Comparison of ENCODE assay signal across 12 cellular contexts in the genomic region with DNA sequence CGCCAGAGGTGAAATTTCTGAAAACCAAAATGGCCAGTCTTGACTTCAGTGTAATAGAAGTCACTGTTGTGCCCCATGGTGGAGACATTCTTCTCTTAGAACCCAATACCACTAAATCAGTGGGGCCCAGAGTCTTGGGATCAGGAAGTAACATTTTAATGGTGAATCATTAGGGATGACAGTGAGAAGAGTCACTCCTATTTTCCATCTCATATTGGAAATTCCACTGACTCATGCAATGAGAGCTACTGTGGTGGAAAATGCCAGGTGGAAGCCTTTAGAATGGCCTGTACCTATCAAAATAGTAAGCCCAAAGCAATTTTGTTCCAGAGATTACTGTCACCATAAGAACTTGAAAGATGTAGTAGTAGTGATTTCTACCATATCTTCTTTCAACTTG. TPM values are rescaled to one million over a fixed set of nuclear protein-coding genes. Genes with fewer than 3 reads are reported as not detected.
DNase-seq lines count a peak whose midpoint lies in the region; ATAC-seq and TF ChIP-seq lines count a peak whose summit lies in the region.
"Had no signal": no experiment of that assay in that cellular context is flagged by ENCODE, and none has a peak within 500 bp of the region (broad histone marks: within the 10 kb centered on the region; RNA-seq: fewer than 3 reads in every experiment).

No MANE protein-coding gene starts in this region.

- H3K36me3 Mint-ChIP-seq in activated CD4-positive, alpha-beta T cell treated with anti-CD3 and anti-CD28 coated beads for 36 hours (ENCODE audit: low read depth) = no peaks in the 10 kb centered on the region
- peaks cover 0 to 3% (median 0%) of the 10 kb centered on the region in 3 donors for H3K36me3 Mint-ChIP-seq in CD8-positive, alpha-beta memory T cell
- H3K36me3 Mint-ChIP-seq: WTC11 had no signal

- H3K9me3 Mint-ChIP-seq in activated CD4-positive, alpha-beta T cell treated with anti-CD3 and anti-CD28 coated beads for 36 hours (ENCODE audit: low read depth) = peaks cover 2% of the 10 kb centered on the region
- peaks cover 0 to 2% (median 0%) of the 10 kb centered on the region in 5 donors for H3K9me3 Mint-ChIP-seq in CD8-positive, alpha-beta memory T cell
- H3K9me3 Mint-ChIP-seq: WTC11 had no signal

- H3K4me3 ChIP-seq in brain microvascular endothelial cell (ENCODE audit: low read depth, low read length) (no peak overlapping the region), tibial artery (no peak overlapping the region)
- H3K4me3 ChIP-seq in CD8-positive, alpha-beta memory T cell (ENCODE audit: low read length) = no peak overlapping the region
- H3K4me3 ChIP-seq: lower lobe of right lung had no signal

- H3K27ac Mint-ChIP-seq in activated CD4-positive, alpha-beta T cell treated with anti-CD3 and anti-CD28 coated beads for 36 hours = no peak overlapping the region
- H3K27ac Mint-ChIP-seq in CD8-positive, alpha-beta memory T cell = no peak overlapping the region
- H3K27ac Mint-ChIP-seq: WTC11 had no signal

- H3K27me3 Mint-ChIP-seq in activated CD4-positive, alpha-beta T cell treated with anti-CD3 and anti-CD28 coated beads for 36 hours = peaks cover 35% of the 10 kb centered on the region
- peaks cover 38 to 49% of the 10 kb centered on the region in 2 donors for H3K27me3 Mint-ChIP-seq in CD8-positive, alpha-beta memory T cell

- H3K27me3 ChIP-seq in brain microvascular endothelial cell (replicated peaks) = no peaks in the 10 kb centered on the region
- H3K27me3 ChIP-seq in tibial artery = peaks cover 0 to 7% of the 10 kb centered on the region in 2 donors
- H3K27me3 ChIP-seq in CD8-positive, alpha-beta memory T cell (ENCODE audit: insufficient read depth, low read length, poor library complexity, severe bottlenecking) = peaks cover 14% of the 10 kb centered on the region

- H3K36me3 ChIP-seq in brain microvascular endothelial cell (replicated peaks) (no peaks in the 10 kb centered on the region), tibial artery (no peaks in the 10 kb centered on the region)
- H3K36me3 ChIP-seq in CD8-positive, alpha-beta memory T cell (ENCODE audit: insufficient read depth, low read length) = no peaks in the 10 kb centered on the region
- H3K36me3 ChIP-seq: lower lobe of right lung had no signal

- CTCF ChIA-PET in activated CD4-positive, alpha-beta T cell treated with anti-CD3 and anti-CD28 coated beads for 36 hours (lab: Charles Lee) = interaction anchor here (0.6 to 1.3 kb wide), 4 partner anchors 15 to 300 kb away, joined by 3 to 4 read pairs (median 3); no protein-coding TSS in a partner anchor
- CTCF ChIA-PET in CD8-positive, alpha-beta memory T cell (lab: Charles Lee) = no interaction called here

- POLR2A ChIA-PET in activated CD4-positive, alpha-beta T cell treated with anti-CD3 and anti-CD28 coated beads for 36 hours (lab: Charles Lee) = interaction anchor here (0.6 kb wide), 1 partner anchor 31 kb away, joined by 3 read pairs; no protein-coding TSS in a partner anchor
- POLR2A ChIA-PET in CD8-positive, alpha-beta memory T cell (lab: Charles Lee) = no interaction called here

- TF ChIP-seq CTCF in brain microvascular endothelial cell (IDR thresholded peaks at IDR 0.05; ENCODE audit: low read depth, low read length, missing control alignments) (no peak), omental fat pad (IDR thresholded peaks at IDR 0.05) (no peak), tibial artery (IDR thresholded peaks at IDR 0.05) (no peak)

- H3K4me3 Mint-ChIP-seq in activated CD4-positive, alpha-beta T cell treated with anti-CD3 and anti-CD28 coated beads for 36 hours = no peak overlapping the region
- H3K4me3 Mint-ChIP-seq in CD8-positive, alpha-beta memory T cell = no peak overlapping the region
- H3K4me3 Mint-ChIP-seq: WTC11 had no signal

- H3K4me1 ChIP-seq in tibial artery = no peaks in the 10 kb centered on the region
- H3K4me1 ChIP-seq in CD8-positive, alpha-beta memory T cell (ENCODE audit: insufficient read depth, low read length) = no peaks in the 10 kb centered on the region
- H3K4me1 ChIP-seq: lower lobe of right lung had no signal

- no peak for DNase-seq in activated CD4-positive, alpha-beta T cell treated with anti-CD3 and anti-CD28 coated beads for 36 hours
- DNase-seq in activated CD4-positive, alpha-beta T cell treated with anti-CD3 and anti-CD28 coated beads for 1 hour = no peak
- DNase-seq in HT1080 (ENCODE audit: low read depth) = peak; percentile 94
- DNase-seq in brain microvascular endothelial cell = peak; percentile 77
- no peak for DNase-seq in omental fat pad (ENCODE audit: low spot score)
- no peak for DNase-seq in tibial artery
- DNase-seq in CD8-positive, alpha-beta memory T cell = no peak
- DNase-seq: amygdala, lower lobe of right lung, NCI-H2107 had no signal

- H3K4me1 Mint-ChIP-seq in activated CD4-positive, alpha-beta T cell treated with anti-CD3 and anti-CD28 coated beads for 36 hours = peaks cover 24% of the 10 kb centered on the region
- no peaks in the 10 kb centered on the region for H3K4me1 Mint-ChIP-seq in CD8-positive, alpha-beta memory T cell

- intact Hi-C loops in activated CD4-positive, alpha-beta T cell treated with anti-CD3 and anti-CD28 coated beads for 36 hours (cut with DNase I, micrococcal nuclease) = no loop called here
- intact Hi-C loops in tibial artery (cut with DNase I; ENCODE audit: low total_unique reads) = no loop called here

- peaks cover 0 to 6% (median 0%) of the 10 kb centered on the region in 3 donors for H3K9me3 ChIP-seq in tibial artery
- no peaks in the 10 kb centered on the region for H3K9me3 ChIP-seq in CD8-positive, alpha-beta memory T cell (ENCODE audit: low read length)
- H3K9me3 ChIP-seq: lower lobe of right lung had no signal

- ATAC-seq in activated CD4-positive, alpha-beta T cell treated with anti-CD3 and anti-CD28 coated beads for 36 hours = peak; percentile 87
- ATAC-seq in omental fat pad (ENCODE audit: low FRiP score) (peak; percentile 56), HG02642 (IDR thresholded peaks at IDR 0.05; ENCODE audit: poor library complexity, unreplicated experiment) (no peak)
- ATAC-seq: lower lobe of right lung, WTC11 had no signal

- H3K27ac ChIP-seq in brain microvascular endothelial cell = peak overlapping the region; percentile 45
- H3K27ac ChIP-seq in tibial artery = no peak overlapping the region
- H3K27ac ChIP-seq in CD8-positive, alpha-beta memory T cell (ENCODE audit: low read depth, low read length) = no peak overlapping the region
- H3K27ac ChIP-seq: lower lobe of right lung had no signal

- in situ Hi-C loops in brain microvascular endothelial cell (cut with HindIII; ENCODE audit: low pct_ligation_motif_present, low sequenced_read_pairs) = no loop called here

RNA-seq across cellular contexts. Expression of a gene that starts 20.6 kb away (rescaled TPM):
- under 1 TPM; 0.75 to 0.88 TPM for total RNA-seq in activated CD4-positive, alpha-beta T cell treated with anti-CD3 and anti-CD28 coated beads for 36 hours
- total RNA-seq in HT1080 (2014; rRNA removed; shearing (Covaris generic)) = 0.27 and 0.59 TPM in 2 replicates
- 0.99 and 1.1 TPM in 2 replicates for polyA plus RNA-seq in HT1080 (2015; cell fraction: cytosol; rRNA removed)
- 1.6 and 1.8 TPM in 2 replicates for polyA plus RNA-seq in HT1080 (2015; cell fraction: nucleus; rRNA removed)
- total RNA-seq in omental fat pad = 1 to 10 TPM in 3 of 4 donors, under 1 TPM in 1; 0.63 to 1.7 (median 1.5) TPM
- total RNA-seq in CD8-positive, alpha-beta memory T cell = under 1 TPM in 1 of 2 experiments, not detected in 1; 0.33 TPM
- not detected for polyA plus RNA-seq in CD8-positive, alpha-beta memory T cell

RNA-seq across cellular contexts. Expression of a gene that starts 28.8 kb away (rescaled TPM):
- total RNA-seq in activated CD4-positive, alpha-beta T cell treated with anti-CD3 and anti-CD28 coated beads for 36 hours = 10 to 100 TPM; 32.8 to 45.7 TPM
- total RNA-seq in HT1080 (2014; rRNA removed; shearing (Covaris generic)) = 325 and 423 TPM in 2 replicates
- 414 and 484 TPM in 2 replicates for polyA plus RNA-seq in HT1080 (2015; cell fraction: cytosol; rRNA removed)
- polyA plus RNA-seq in HT1080 (2015; cell fraction: nucleus; rRNA removed) = 222 and 239 TPM in 2 replicates
- total RNA-seq in omental fat pad = 100 to 1,000 TPM; 219 to 307 (median 299) TPM
- 10 to 100 TPM; 20.3 to 23.0 TPM for total RNA-seq in CD8-positive, alpha-beta memory T cell
- 53.2 TPM for polyA plus RNA-seq in CD8-positive, alpha-beta memory T cell

Comparison
In these comparisons a context has a peak if more than half of its experiments do, and no peak if none do; other contexts are left out.
1. DNase-seq: peak in HT1080 (single experiment) and brain microvascular endothelial cell (single experiment); none in activated CD4-positive, alpha-beta T cell treated with anti-CD3 and anti-CD28 coated beads for 36 hours (single experiment), activated CD4-positive, alpha-beta T cell treated with anti-CD3 and anti-CD28 coated beads for 1 hour (single experiment), omental fat pad (single experiment), tibial artery (0 of 2) and CD8-positive, alpha-beta memory T cell (0 of 5).